17 cellular contexts compared by ENCODE assay signal in the genomic region with DNA sequence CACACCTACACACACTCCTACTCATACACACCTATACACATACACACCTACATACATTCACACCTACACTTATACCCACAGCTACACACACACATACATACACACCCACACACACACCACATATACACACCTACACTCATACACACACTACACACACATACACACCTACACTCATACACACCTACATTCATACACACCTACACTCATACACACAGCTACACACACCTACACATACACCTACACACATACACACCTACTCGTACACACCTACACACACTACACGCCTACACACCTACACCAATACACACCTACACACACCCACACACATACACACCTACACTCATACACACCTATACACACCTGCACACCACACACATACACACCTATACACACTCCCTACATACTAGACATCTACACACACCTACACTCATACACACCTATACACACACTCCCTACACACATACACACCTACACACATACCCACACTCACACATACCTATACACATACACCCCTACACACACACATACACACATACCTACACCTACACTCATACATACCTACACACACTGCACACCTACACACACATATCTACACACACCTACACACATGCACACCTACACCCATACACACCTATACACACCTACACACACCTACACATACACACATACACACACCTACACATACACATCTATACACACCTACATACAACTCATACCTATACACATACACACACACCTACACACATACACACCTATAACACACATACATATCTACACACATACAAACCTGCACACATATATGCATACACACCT.
DNase-seq lines count a peak whose midpoint lies in the region; FAIRE-seq and TF ChIP-seq lines count a peak whose summit lies in the region.
"Had no signal": no experiment of that assay in that cellular context is flagged by ENCODE, and none has a peak within 500 bp of the region (broad histone marks: within the 10 kb centered on the region; RNA-seq: fewer than 3 reads in every experiment).

No MANE protein-coding gene starts in this region.

- H3K27me3 Mint-ChIP-seq in astrocyte (ENCODE audit: low read depth, unreplicated experiment) = no peaks in the 10 kb centered on the region
- H3K27me3 Mint-ChIP-seq in activated T-cell treated with anti-CD3 and anti-CD28 coated beads, Interleukin-2, amount 50 U/mL, for 24 hours = no peaks in the 10 kb centered on the region
- H3K27me3 Mint-ChIP-seq: B cell; CD4-positive, alpha-beta T cell had no signal

- no peak for TF ChIP-seq POLR2A in lower leg skin (IDR thresholded peaks at IDR 0.05)

- no peak overlapping the region for H3K9ac ChIP-seq in astrocyte (ENCODE audit: low read length)

- H4K20me1 ChIP-seq in astrocyte (ENCODE audit: insufficient read depth, low read length) = no peaks in the 10 kb centered on the region
- no peaks in the 10 kb centered on the region for H4K20me1 ChIP-seq in hepatocyte (ENCODE audit: insufficient read depth, poor library complexity, severe bottlenecking)

- no peaks in the 10 kb centered on the region for H3K9me2 ChIP-seq in hepatocyte (replicated peaks; ENCODE audit: insufficient read depth)

- CTCF ChIA-PET in HEK293 (lab: Yijun Ruan, JAX) = no interaction called here

- TF ChIP-seq CTCF in HEK293 (tag by site-specific recombination; IDR thresholded peaks at IDR 0.05) (no peak), astrocyte (IDR thresholded peaks at IDR 0.05; ENCODE audit: insufficient read depth, low read depth, low read length) (no peak), hepatocyte (IDR thresholded peaks at IDR 0.05; ENCODE audit: poor library complexity) (no peak), lower leg skin (IDR thresholded peaks at IDR 0.05) (no peak)

- H3K79me2 ChIP-seq in astrocyte (ENCODE audit: insufficient read depth, low read length) (no peaks in the 10 kb centered on the region), hepatocyte (no peaks in the 10 kb centered on the region)

- no peak for DNase-seq in astrocyte (ENCODE audit: low read depth)
- DNase-seq in hepatocyte (ENCODE audit: low spot score) = no peak
- DNase-seq in lower leg skin (ENCODE audit: low spot score in 2 of 2) = no peak
- no peak for DNase-seq in activated CD4-positive, alpha-beta T cell treated with anti-CD3 and anti-CD28 coated beads, Interleukin-2, amount 50 U/mL, for 1 hour
- no peak for DNase-seq in activated T-cell treated with anti-CD3 and anti-CD28 coated beads, Interleukin-2, amount 50 U/mL, for 24 hours
- DNase-seq in NCI-H2029 treated with DMSO at 0.1 percent for 48 hours (lab: John Stamatoyannopoulos, UW) = no peak
- DNase-seq: C1 segment of cervical spinal cord; Calu3; CD4-positive, alpha-beta T cell; DMS79; GOT3; HFFc6 had no signal

- H3K9me3 ChIP-seq in HEK293 (ENCODE audit: control insufficient read depth, insufficient read depth, low read depth, low read length) = no peaks in the 10 kb centered on the region
- H3K9me3 ChIP-seq in astrocyte (ENCODE audit: insufficient read depth, low read depth, low read length) = peaks cover 4% of the 10 kb centered on the region
- H3K9me3 ChIP-seq in hepatocyte (ENCODE audit: low read depth) = no peaks in the 10 kb centered on the region

- H3K27ac ChIP-seq in HEK293 (ENCODE audit: extremely low read depth, low read depth, low read length) = no peak overlapping the region
- no peak overlapping the region for H3K27ac ChIP-seq in astrocyte (ENCODE audit: low read depth, low read length)
- H3K27ac ChIP-seq in hepatocyte = peak overlapping the region; percentile 26

- H3K27ac Mint-ChIP-seq in astrocyte (ENCODE audit: unreplicated experiment) = no peak overlapping the region
- no peak overlapping the region for H3K27ac Mint-ChIP-seq in activated T-cell treated with anti-CD3 and anti-CD28 coated beads, Interleukin-2, amount 50 U/mL, for 24 hours
- H3K27ac Mint-ChIP-seq: B cell; CD4-positive, alpha-beta T cell; HFFc6 had no signal

- no peaks in the 10 kb centered on the region for H3K4me1 ChIP-seq in HEK293 (ENCODE audit: control insufficient read depth, insufficient read depth, low read length)
- peaks cover 11% of the 10 kb centered on the region for H3K4me1 ChIP-seq in astrocyte (ENCODE audit: insufficient read depth, low read length)
- no peaks in the 10 kb centered on the region for H3K4me1 ChIP-seq in hepatocyte (ENCODE audit: insufficient read depth)
- H3K4me1 ChIP-seq: HAP-1 had no signal

- 95% methylated on average over 2 of the region's 2 CpGs for WGBS in hepatocyte (ENCODE audit: low lambda C conversion rate, missing lambda C conversion rate)
- 77 to 80% methylated on average over 2 of the region's 2 CpGs for WGBS in lower leg skin, 2 donors

- H3K4me3 ChIP-seq in HEK293 (ENCODE audit: low read depth, low read length) (no peak overlapping the region), astrocyte (ENCODE audit: insufficient read depth, low read depth, low read length) (no peak overlapping the region), hepatocyte (no peak overlapping the region), lower leg skin (ENCODE audit: low read depth, poor library complexity, severe bottlenecking) (no peak overlapping the region)
- H3K4me3 ChIP-seq: HAP-1 had no signal

- POLR2A ChIA-PET in HEK293 (lab: Yijun Ruan, JAX) = no interaction called here

- FAIRE-seq in astrocyte (lab: Jason Lieb, UNC) = peak; percentile 9
- FAIRE-seq: A204.1, GM19239 had no signal

- H3K4me3 Mint-ChIP-seq in astrocyte (ENCODE audit: unreplicated experiment) = no peak overlapping the region
- no peak overlapping the region for H3K4me3 Mint-ChIP-seq in activated T-cell treated with anti-CD3 and anti-CD28 coated beads, Interleukin-2, amount 50 U/mL, for 24 hours
- H3K4me3 Mint-ChIP-seq: B cell; CD4-positive, alpha-beta T cell; HFFc6 had no signal

- H3K36me3 Mint-ChIP-seq in astrocyte (ENCODE audit: low read depth, unreplicated experiment) = no peaks in the 10 kb centered on the region
- H3K36me3 Mint-ChIP-seq in activated T-cell treated with anti-CD3 and anti-CD28 coated beads, Interleukin-2, amount 50 U/mL, for 24 hours (ENCODE audit: low read depth) = no peaks in the 10 kb centered on the region

- no peaks in the 10 kb centered on the region for H3K36me3 ChIP-seq in HEK293 (ENCODE audit: control insufficient read depth in 2 of 2, insufficient read depth in 1 of 2, low read length in 2 of 2)
- H3K36me3 ChIP-seq in astrocyte (ENCODE audit: insufficient read depth, low read length) = no peaks in the 10 kb centered on the region
- no peaks in the 10 kb centered on the region for H3K36me3 ChIP-seq in hepatocyte (replicated peaks; ENCODE audit: insufficient read depth, low read depth)
- H3K36me3 ChIP-seq: HAP-1 had no signal

- H3K9me3 Mint-ChIP-seq in astrocyte (ENCODE audit: unreplicated experiment) = no peaks in the 10 kb centered on the region
- peaks cover 4% of the 10 kb centered on the region for H3K9me3 Mint-ChIP-seq in activated T-cell treated with anti-CD3 and anti-CD28 coated beads, Interleukin-2, amount 50 U/mL, for 24 hours
- H3K9me3 Mint-ChIP-seq: HFFc6 had no signal

- intact Hi-C loops in lower leg skin (cut with DNase I; ENCODE audit: low total_unique reads) = no loop called here

- H3K27me3 ChIP-seq in astrocyte (ENCODE audit: insufficient read depth, low read length) (no peaks in the 10 kb centered on the region), hepatocyte (no peaks in the 10 kb centered on the region)

- H2AFZ ChIP-seq in astrocyte (ENCODE audit: low read depth, low read length) (no peak overlapping the region), hepatocyte (no peak overlapping the region)

- H3K4me2 ChIP-seq in astrocyte (ENCODE audit: low read length) (no peak overlapping the region), hepatocyte (no peak overlapping the region)

- peaks cover 12% of the 10 kb centered on the region for H3K4me1 Mint-ChIP-seq in astrocyte (ENCODE audit: low read depth, unreplicated experiment)
- no peaks in the 10 kb centered on the region for H3K4me1 Mint-ChIP-seq in activated T-cell treated with anti-CD3 and anti-CD28 coated beads, Interleukin-2, amount 50 U/mL, for 24 hours (ENCODE audit: low read depth)
- H3K4me1 Mint-ChIP-seq: B cell had no signal

TF ChIP-seq in HEK293, 187 proteins besides CTCF, POLR2A, EP300 and RAD21 (continues in another document):
- TF ChIP-seq ZNF701 (tag by site-specific recombination; IDR thresholded peaks at IDR 0.05) (no peak), ZFP3 (tag by site-specific recombination; IDR thresholded peaks at IDR 0.05; ENCODE audit: low read depth) (0 out of 2 replicates have a peak, but pooled peaks have one; percentile 33), EGR2 (tag by site-specific recombination; IDR thresholded peaks at IDR 0.05; ENCODE audit: low read depth) (peak; percentile 99), ZNF302 (tag by site-specific recombination; IDR thresholded peaks at IDR 0.05; ENCODE audit: low read depth) (0 out of 2 replicates have a peak, but pooled peaks have one; percentile 18), ZEB2 (tag by site-specific recombination; IDR thresholded peaks at IDR 0.05) (peak; percentile 91; the same call in 1 of the 2 replicates), KLF9 (tag by site-specific recombination; IDR thresholded peaks at IDR 0.05; ENCODE audit: low read depth) (peak; percentile 27; the same call in 1 of the 2 replicates), ZFHX2 (tag by site-specific recombination; conservative IDR thresholded peaks at IDR 0.05) (peak; percentile 100), ZFP37 (tag by site-specific recombination; IDR thresholded peaks at IDR 0.05) (no peak), ZNF366 (tag by site-specific recombination; conservative IDR thresholded peaks at IDR 0.05) (no peak), ZNF785 (tag by site-specific recombination; IDR thresholded peaks at IDR 0.05) (peak; percentile 23; the same call in 1 of the 2 replicates)
- TF ChIP-seq, protein P1, sequence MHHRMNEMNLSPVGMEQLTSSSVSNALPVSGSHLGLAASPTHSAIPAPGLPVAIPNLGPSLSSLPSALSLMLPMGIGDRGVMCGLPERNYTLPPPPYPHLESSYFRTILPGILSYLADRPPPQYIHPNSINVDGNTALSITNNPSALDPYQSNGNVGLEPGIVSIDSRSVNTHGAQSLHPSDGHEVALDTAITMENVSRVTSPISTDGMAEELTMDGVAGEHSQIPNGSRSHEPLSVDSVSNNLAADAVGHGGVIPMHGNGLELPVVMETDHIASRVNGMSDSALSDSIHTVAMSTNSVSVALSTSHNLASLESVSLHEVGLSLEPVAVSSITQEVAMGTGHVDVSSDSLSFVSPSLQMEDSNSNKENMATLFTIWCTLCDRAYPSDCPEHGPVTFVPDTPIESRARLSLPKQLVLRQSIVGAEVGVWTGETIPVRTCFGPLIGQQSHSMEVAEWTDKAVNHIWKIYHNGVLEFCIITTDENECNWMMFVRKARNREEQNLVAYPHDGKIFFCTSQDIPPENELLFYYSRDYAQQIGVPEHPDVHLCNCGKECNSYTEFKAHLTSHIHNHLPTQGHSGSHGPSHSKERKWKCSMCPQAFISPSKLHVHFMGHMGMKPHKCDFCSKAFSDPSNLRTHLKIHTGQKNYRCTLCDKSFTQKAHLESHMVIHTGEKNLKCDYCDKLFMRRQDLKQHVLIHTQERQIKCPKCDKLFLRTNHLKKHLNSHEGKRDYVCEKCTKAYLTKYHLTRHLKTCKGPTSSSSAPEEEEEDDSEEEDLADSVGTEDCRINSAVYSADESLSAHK (tag by site-specific recombination; IDR thresholded peaks at IDR 0.05) = no peak
